Comparison of ENCODE assay signal across 1 cellular context in genomic region chr3:157147099-157147803, GRCh38.
A peak's percentile ranks its signal among the peaks of the same experiment; 100 is the strongest.
TF ChIP-seq lines count a peak whose summit lies in the region.

No MANE protein-coding gene starts in this region.

TF ChIP-seq in H1, 55 proteins besides CTCF, POLR2A, EP300 and RAD21:
- TF ChIP-seq CREB1 (IDR thresholded peaks at IDR 0.05) (no peak), CTBP2 (IDR thresholded peaks at IDR 0.05; ENCODE audit: borderline replicate concordance, insufficient read depth, insufficient read length, low read length) (no peak), KDM4A (IDR thresholded peaks at IDR 0.05; ENCODE audit: low read depth, low read length, severe bottlenecking) (no peak), SIRT6 (IDR thresholded peaks at IDR 0.05; ENCODE audit: low read length) (no peak), CHD2 (IDR thresholded peaks at IDR 0.05; ENCODE audit: low read length) (peak; percentile 29; the same call in 1 of the 2 replicates)
TF ChIP-seq in H1: peak in this region for 1.
